Comparison of ENCODE assay signal across 21 cellular contexts in the genomic region with DNA sequence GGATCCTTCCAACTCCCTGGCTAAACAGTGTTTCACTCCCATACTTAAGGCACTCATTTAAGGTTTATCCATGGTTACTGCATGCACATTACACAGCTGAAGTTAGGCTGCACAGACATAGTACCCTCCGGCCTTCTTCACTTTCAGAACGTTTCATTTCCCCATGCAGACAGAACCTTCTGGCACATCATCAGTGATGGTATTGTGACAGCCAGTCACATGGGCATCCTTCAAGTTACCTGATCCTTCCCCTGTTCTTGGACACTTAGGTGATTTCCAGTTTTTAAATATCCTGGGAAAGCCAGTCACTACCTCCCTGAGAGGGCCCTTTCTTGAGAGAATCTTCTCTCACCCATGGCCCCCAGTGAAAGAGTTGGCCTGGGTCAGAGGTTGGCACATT. TPM values are rescaled to one million over a fixed set of nuclear protein-coding genes. Genes with fewer than 3 reads are reported as not detected.
DNase-seq lines count a peak whose midpoint lies in the region; ATAC-seq and TF ChIP-seq lines count a peak whose summit lies in the region.
"Had no signal": no experiment of that assay in that cellular context is flagged by ENCODE, and none has a peak within 500 bp of the region (broad histone marks: within the 10 kb centered on the region; RNA-seq: fewer than 3 reads in every experiment).

No MANE protein-coding gene starts in this region.

- intact Hi-C loops in dendritic cell treated with granulocyte-macrophage colony-stimulating factor and Interleukin-4, amounts not matched to agents 40 ng/mL and 50 ng/mL, for 4 days (cut with micrococcal nuclease), result no loop called here
- intact Hi-C loops in sciatic nerve (cut with DNase I), result no loop called here
- intact Hi-C loops in breast epithelium (cut with DNase I; ENCODE audit: low total_unique reads), result no loop called here
- intact Hi-C loops in left lung (cut with DNase I), result no loop called here

- H3K9ac ChIP-seq in BLaER1, result no peak overlapping the region; the same call in 1 of the 2 replicates
- 0 out of 22 replicates have a peak overlapping the region, but pooled peaks of 1 of the 11 experiments have one; percentile 11 for H3K9ac ChIP-seq in BLaER1 treated with 17β-estradiol and CSF1 and Interleukin-3, amounts not matched to agents 10 nM and 100 nM

- ATAC-seq in sciatic nerve (peak; percentile 27), left lung (no peak)
- ATAC-seq: Panc1 had no signal

- TF ChIP-seq CTCF in breast epithelium (IDR thresholded peaks at IDR 0.05) (no peak), left lung (IDR thresholded peaks at IDR 0.05) (no peak)

- H3K4me1 ChIP-seq in BLaER1 (peaks cover 31% of the 10 kb centered on the region), breast epithelium (no peaks in the 10 kb centered on the region), left lung (peaks cover 0 to 17% of the 10 kb centered on the region in 2 donors)
- peaks cover 21 to 35% (median 27%) of the 10 kb centered on the region in 10 experiments for H3K4me1 ChIP-seq in BLaER1 treated with 17β-estradiol and CSF1 and Interleukin-3, amounts not matched to agents 10 nM and 100 nM

- H3K9me3 ChIP-seq in BLaER1, result no peaks in the 10 kb centered on the region
- H3K9me3 ChIP-seq in BLaER1 treated with 17β-estradiol and CSF1 and Interleukin-3, amounts not matched to agents 10 nM and 100 nM (replicated peaks in 1 of 11), result no peaks in the 10 kb centered on the region
- H3K9me3 ChIP-seq in breast epithelium, result no peaks in the 10 kb centered on the region
- no peaks in the 10 kb centered on the region for H3K9me3 ChIP-seq in left lung

- no peak overlapping the region for H3K27ac ChIP-seq in BLaER1
- H3K27ac ChIP-seq in BLaER1 treated with 17β-estradiol and CSF1 and Interleukin-3, amounts not matched to agents 10 nM and 100 nM, result peak overlapping the region in 2 of 11 experiments; percentile 6 to 58; a peak in 1 of 22 replicates
- H3K27ac ChIP-seq in breast epithelium, result no peak overlapping the region
- no peak overlapping the region for H3K27ac ChIP-seq in left lung

- no peak overlapping the region for H3K4me3 Mint-ChIP-seq in dendritic cell treated with granulocyte-macrophage colony-stimulating factor and Interleukin-4, amounts not matched to agents 40 ng/mL and 50 ng/mL, for 4 days

- peak overlapping the region; percentile 23 for H3K27ac Mint-ChIP-seq in dendritic cell treated with granulocyte-macrophage colony-stimulating factor and Interleukin-4, amounts not matched to agents 40 ng/mL and 50 ng/mL, for 4 days

- H3K27me3 ChIP-seq in BLaER1, result no peaks in the 10 kb centered on the region
- no peaks in the 10 kb centered on the region for H3K27me3 ChIP-seq in BLaER1 treated with 17β-estradiol and CSF1 and Interleukin-3, amounts not matched to agents 10 nM and 100 nM
- no peaks in the 10 kb centered on the region for H3K27me3 ChIP-seq in breast epithelium
- H3K27me3 ChIP-seq in left lung, result no peaks in the 10 kb centered on the region

- DNase-seq in sciatic nerve (ENCODE audit: low spot score) (no peak), breast epithelium (ENCODE audit: low spot score in 2 of 2) (no peak), COR-L47 (lab: John Stamatoyannopoulos, UW) (no peak), left lung (no peak)
- DNase-seq: DMS53, EL, GF-D8, H7, Karpas-422, MV-4-11, NCI-H1105 treated with DMSO at 0.1 percent for 48 hours, NCI-H2029 treated with DMSO at 0.1 percent for 48 hours, NCI-H2171, NCI-H345, NCI-H524, NCI-H774, SIG-M5 had no signal

- no peaks in the 10 kb centered on the region for H3K9me3 Mint-ChIP-seq in dendritic cell treated with granulocyte-macrophage colony-stimulating factor and Interleukin-4, amounts not matched to agents 40 ng/mL and 50 ng/mL, for 4 days

- H4K20me1 ChIP-seq in BLaER1, result peaks cover 90% of the 10 kb centered on the region
- peaks cover 52 to 98% (median 89%) of the 10 kb centered on the region in 11 experiments; a peak in 21 of 22 replicates for H4K20me1 ChIP-seq in BLaER1 treated with 17β-estradiol and CSF1 and Interleukin-3, amounts not matched to agents 10 nM and 100 nM

- no peaks in the 10 kb centered on the region for H3K27me3 Mint-ChIP-seq in dendritic cell treated with granulocyte-macrophage colony-stimulating factor and Interleukin-4, amounts not matched to agents 40 ng/mL and 50 ng/mL, for 4 days

- peaks cover 33% of the 10 kb centered on the region for H3K4me1 Mint-ChIP-seq in dendritic cell treated with granulocyte-macrophage colony-stimulating factor and Interleukin-4, amounts not matched to agents 40 ng/mL and 50 ng/mL, for 4 days (ENCODE audit: low read depth)

- H3K4me2 ChIP-seq in BLaER1, result peak overlapping the region; percentile 48
- peak overlapping the region in 9 of 11 experiments; percentile 32 to 63 (median 57); a peak in 17 of 22 replicates for H3K4me2 ChIP-seq in BLaER1 treated with 17β-estradiol and CSF1 and Interleukin-3, amounts not matched to agents 10 nM and 100 nM

- H3K36me3 ChIP-seq in BLaER1 (peaks cover 91% of the 10 kb centered on the region), breast epithelium (peaks cover 6% of the 10 kb centered on the region), left lung (peaks cover 0 to 88% of the 10 kb centered on the region in 2 donors)
- H3K36me3 ChIP-seq in BLaER1 treated with 17β-estradiol and CSF1 and Interleukin-3, amounts not matched to agents 10 nM and 100 nM, result peaks cover 88 to 100% (median 92%) of the 10 kb centered on the region in 11 experiments

- peaks cover 100% of the 10 kb centered on the region for H3K36me3 Mint-ChIP-seq in dendritic cell treated with granulocyte-macrophage colony-stimulating factor and Interleukin-4, amounts not matched to agents 40 ng/mL and 50 ng/mL, for 4 days (ENCODE audit: low read depth)

- no peak overlapping the region for H3K4me3 ChIP-seq in BLaER1
- H3K4me3 ChIP-seq in BLaER1 treated with 17β-estradiol and CSF1 and Interleukin-3, amounts not matched to agents 10 nM and 100 nM, result no peak overlapping the region
- H3K4me3 ChIP-seq in breast epithelium, result no peak overlapping the region
- no peak overlapping the region for H3K4me3 ChIP-seq in left lung

- no peak for TF ChIP-seq POLR2A in breast epithelium (IDR thresholded peaks at IDR 0.05)

RNA-seq across cellular contexts. Expression of gene SMIM7, which starts 9.1 kb away (rescaled TPM):
- total RNA-seq in sciatic nerve, result 71.9 TPM
- 100 to 1,000 TPM; 111 to 167 (median 142) TPM for total RNA-seq in breast epithelium
- total RNA-seq in left lung, result 10 to 100 TPM; 70.7 to 85.9 TPM

RNA-seq across cellular contexts. Expression of gene TMEM38A, which starts 10.1 kb away (rescaled TPM):
- total RNA-seq in sciatic nerve (3.5 TPM), breast epithelium (1 to 10 TPM; 2.9 to 5.0 (median 3.1) TPM), left lung (1 to 10 TPM; 4.8 to 5.9 TPM)

RNA-seq across cellular contexts. Expression of gene MED26, which starts 22.8 kb away (rescaled TPM):
- total RNA-seq in sciatic nerve (11.4 TPM), breast epithelium (1 to 10 TPM; 5.6 to 10.0 (median 7.5) TPM), left lung (10 to 100 TPM; 10.0 to 10.3 TPM)
